In the genomic region with DNA sequence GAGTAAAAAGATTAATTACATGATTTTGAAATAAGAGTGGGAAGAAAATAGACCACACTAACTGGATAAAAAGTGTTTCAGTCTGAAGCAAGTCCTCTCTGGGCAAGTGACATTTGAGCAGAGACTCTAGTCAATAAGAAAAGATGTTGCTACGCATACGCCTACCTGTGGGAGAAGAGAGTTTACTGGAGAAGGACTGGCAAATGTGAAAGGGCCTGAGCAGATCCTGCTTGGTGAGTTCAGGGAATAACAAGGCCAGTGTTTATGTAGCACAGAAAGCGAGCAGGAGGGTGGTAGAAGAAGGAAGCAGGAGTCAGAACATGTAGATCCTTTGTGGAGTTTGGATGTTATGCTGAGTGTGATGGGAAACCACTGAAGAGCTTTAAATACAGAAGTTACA, we compare ENCODE assay signal across 23 cellular contexts. TPM values are rescaled to one million over a fixed set of nuclear protein-coding genes. Genes with fewer than 3 reads are reported as not detected.
DNase-seq lines count a peak whose midpoint lies in the region; ATAC-seq and TF ChIP-seq lines count a peak whose summit lies in the region.
"Had no signal": no experiment of that assay in that cellular context is flagged by ENCODE, and none has a peak within 500 bp of the region (broad histone marks: within the 10 kb centered on the region; RNA-seq: fewer than 3 reads in every experiment).

No MANE protein-coding gene starts in this region.

- DNase-seq in natural killer cell, result no peak
- no peak for DNase-seq in natural killer cell treated with Interleukin-12 subunit alpha and Interleukin-12 subunit beta and Interleukin-15 and Interleukin-18, amount 100 ng/mL, for 72 hours (ENCODE audit: low spot score)
- DNase-seq in LNCaP clone FGC (ENCODE audit: low read depth), result peak; percentile 91
- peak; percentile 12 for DNase-seq in iPS-NIHi7 (ENCODE audit: extremely low spot score)
- no peak for DNase-seq in tibial artery
- DNase-seq in GM19240 (ENCODE audit: insufficient read length, low spot score), result no peak
- no peak for DNase-seq in naive thymus-derived CD8-positive, alpha-beta T cell
- DNase-seq: BE2C; CD4-positive, CD25-positive, alpha-beta regulatory T cell; DMS153; H7; KBM-7; NCI-H1092 treated with DMSO at 0.1 percent for 48 hours; NCI-H146; NCI-H2029; NCI-H2227 treated with DMSO at 0.1 percent for 48 hours; NCI-H510A; NCI-H748 treated with DMSO at 0.1 percent for 48 hours; Peyer's patch had no signal

- H3K36me3 ChIP-seq in tibial artery, result peaks cover 10 to 28% (median 11%) of the 10 kb centered on the region in 3 donors
- H3K36me3 ChIP-seq: BE2C had no signal

- peaks cover 10 to 14% of the 10 kb centered on the region in 2 donors for H3K4me1 Mint-ChIP-seq in natural killer cell
- peaks cover 12 to 13% of the 10 kb centered on the region in 2 donors for H3K4me1 Mint-ChIP-seq in natural killer cell treated with Interleukin-12 subunit alpha and Interleukin-12 subunit beta and Interleukin-15 and Interleukin-18, amount 100 ng/mL, for 72 hours (ENCODE audit: low read depth in 2 of 2)
- peaks cover 6 to 10% (median 8%) of the 10 kb centered on the region in 4 donors for H3K4me1 Mint-ChIP-seq in naive thymus-derived CD8-positive, alpha-beta T cell

- intact Hi-C loops in natural killer cell (cut with micrococcal nuclease) (no loop called here), tibial artery (cut with DNase I; ENCODE audit: low total_unique reads) (no loop called here)

- no peaks in the 10 kb centered on the region for H3K27me3 Mint-ChIP-seq in natural killer cell (ENCODE audit: low read depth in 2 of 2)
- H3K27me3 Mint-ChIP-seq in natural killer cell treated with Interleukin-12 subunit alpha and Interleukin-12 subunit beta and Interleukin-15 and Interleukin-18, amount 100 ng/mL, for 72 hours, result no peaks in the 10 kb centered on the region
- H3K27me3 Mint-ChIP-seq in naive thymus-derived CD8-positive, alpha-beta T cell, result no peaks in the 10 kb centered on the region
- H3K27me3 Mint-ChIP-seq: CD4-positive, CD25-positive, alpha-beta regulatory T cell had no signal

- peak overlapping the region; percentile 23 to 37 for H3K27ac Mint-ChIP-seq in natural killer cell
- H3K27ac Mint-ChIP-seq in natural killer cell treated with Interleukin-12 subunit alpha and Interleukin-12 subunit beta and Interleukin-15 and Interleukin-18, amount 100 ng/mL, for 72 hours, result no peak overlapping the region
- H3K27ac Mint-ChIP-seq in naive thymus-derived CD8-positive, alpha-beta T cell, result peak overlapping the region in 2 of 10 donors; percentile 0 to 75

- no peak for ATAC-seq in natural killer cell
- ATAC-seq in natural killer cell treated with Interleukin-12 subunit alpha and Interleukin-12 subunit beta and Interleukin-15 and Interleukin-18, amount 100 ng/mL, for 72 hours, result no peak
- ATAC-seq in naive thymus-derived CD8-positive, alpha-beta T cell, result no peak
- no peak for ATAC-seq in HG02884 (IDR thresholded peaks at IDR 0.05; ENCODE audit: unreplicated experiment)
- ATAC-seq: A549, SK-N-SH treated with all-trans-retinoic acid at 6 μM for 48 hours had no signal

- TF ChIP-seq CTCF in natural killer cell (IDR thresholded peaks at IDR 0.05), result no peak
- TF ChIP-seq CTCF in LNCaP clone FGC (IDR thresholded peaks at IDR 0.05; ENCODE audit: control insufficient read depth, extremely low read depth, insufficient read depth), result no peak
- TF ChIP-seq CTCF in tibial artery (IDR thresholded peaks at IDR 0.05), result no peak

- no peaks in the 10 kb centered on the region for H3K27me3 ChIP-seq in tibial artery
- H3K27me3 ChIP-seq: BE2C, Peyer's patch had no signal

- no peaks in the 10 kb centered on the region for H3K9me3 ChIP-seq in tibial artery
- H3K9me3 ChIP-seq: A549, BE2C, Peyer's patch had no signal

- H3K4me3 ChIP-seq in LNCaP clone FGC (ENCODE audit: low read depth, low read length) (peak overlapping the region; percentile 12; the same call in 1 of the 2 replicates), tibial artery (no peak overlapping the region)
- H3K4me3 ChIP-seq: A549, Peyer's patch had no signal

- POLR2A ChIA-PET in naive thymus-derived CD8-positive, alpha-beta T cell (lab: Charles Lee), result no interaction called here

- peaks cover 0 to 9% (median 1%) of the 10 kb centered on the region in 4 donors for H3K4me1 ChIP-seq in tibial artery
- H3K4me1 ChIP-seq: A549, BE2C, Peyer's patch had no signal

- H3K36me3 Mint-ChIP-seq in natural killer cell, result no peaks in the 10 kb centered on the region
- H3K36me3 Mint-ChIP-seq in natural killer cell treated with Interleukin-12 subunit alpha and Interleukin-12 subunit beta and Interleukin-15 and Interleukin-18, amount 100 ng/mL, for 72 hours, result no peaks in the 10 kb centered on the region
- H3K36me3 Mint-ChIP-seq in naive thymus-derived CD8-positive, alpha-beta T cell, result peaks cover 0 to 26% (median 8%) of the 10 kb centered on the region in 3 donors

- H3K27ac ChIP-seq in tibial artery, result no peak overlapping the region
- H3K27ac ChIP-seq: A549, HL-60, Peyer's patch had no signal

- no peak overlapping the region for H3K4me3 Mint-ChIP-seq in natural killer cell
- no peak overlapping the region for H3K4me3 Mint-ChIP-seq in natural killer cell treated with Interleukin-12 subunit alpha and Interleukin-12 subunit beta and Interleukin-15 and Interleukin-18, amount 100 ng/mL, for 72 hours
- no peak overlapping the region for H3K4me3 Mint-ChIP-seq in naive thymus-derived CD8-positive, alpha-beta T cell
- H3K4me3 Mint-ChIP-seq: CD4-positive, CD25-positive, alpha-beta regulatory T cell had no signal

- no peaks in the 10 kb centered on the region for H3K9me3 Mint-ChIP-seq in natural killer cell
- H3K9me3 Mint-ChIP-seq in natural killer cell treated with Interleukin-12 subunit alpha and Interleukin-12 subunit beta and Interleukin-15 and Interleukin-18, amount 100 ng/mL, for 72 hours, result no peaks in the 10 kb centered on the region
- H3K9me3 Mint-ChIP-seq in naive thymus-derived CD8-positive, alpha-beta T cell, result no peaks in the 10 kb centered on the region

RNA-seq across cellular contexts. Expression of a gene that starts 43.4 kb away (rescaled TPM):
- total RNA-seq in natural killer cell, result 100 to 1,000 TPM; 122 to 132 (median 122) TPM
- total RNA-seq in natural killer cell treated with Interleukin-12 subunit alpha and Interleukin-12 subunit beta and Interleukin-15 and Interleukin-18, amount 100 ng/mL, for 72 hours, result 10 to 100 TPM; 56.4 to 70.6 TPM
- 10 to 100 TPM; 79.8 to 83.2 TPM for total RNA-seq in naive thymus-derived CD8-positive, alpha-beta T cell
- polyA plus RNA-seq in naive thymus-derived CD8-positive, alpha-beta T cell, result 10 to 100 TPM; 65.4 to 82.4 (median 76.3) TPM

Comparison
In these comparisons a context has a peak if more than half of its experiments do, and no peak if none do; other contexts are left out.
1. H3K27ac Mint-ChIP-seq: peak in natural killer cell (2 of 2); none in natural killer cell treated with Interleukin-12 subunit alpha and Interleukin-12 subunit beta and Interleukin-15 and Interleukin-18, amount 100 ng/mL, for 72 hours (0 of 2).
2. DNase-seq: peak in LNCaP clone FGC (single experiment) and iPS-NIHi7 (single experiment); none in natural killer cell (single experiment), natural killer cell treated with Interleukin-12 subunit alpha and Interleukin-12 subunit beta and Interleukin-15 and Interleukin-18, amount 100 ng/mL, for 72 hours (single experiment), tibial artery (0 of 2), GM19240 (single experiment) and naive thymus-derived CD8-positive, alpha-beta T cell (0 of 10).